In genomic region chr9:32456564-32456963, GRCh38 we compare ENCODE assay signal across 1 cellular context.
A peak's percentile ranks its signal among the peaks of the same experiment; 100 is the strongest.
TF ChIP-seq lines count a peak whose summit lies in the region.

No MANE protein-coding gene starts in this region.

TF ChIP-seq in HepG2, 621 proteins besides CTCF, POLR2A, EP300 and RAD21 (continued from another document and continues in another):
- TF ChIP-seq FLYWCH1 (CRISPR knock-in tag; IDR thresholded peaks at IDR 0.05) (no peak), CHCHD3 (CRISPR knock-in tag; IDR thresholded peaks at IDR 0.05) (no peak), ZNF572 (CRISPR knock-in tag; IDR thresholded peaks at IDR 0.05) (no peak), PRPF4 (IDR thresholded peaks at IDR 0.05; ENCODE audit: low read depth, low read length, poor library complexity, severe bottlenecking) (no peak), ZBTB1 (CRISPR knock-in tag; IDR thresholded peaks at IDR 0.05; ENCODE audit: borderline replicate concordance) (no peak), ZNF264 (CRISPR knock-in tag; IDR thresholded peaks at IDR 0.05) (no peak), TCF7L2 (IDR thresholded peaks at IDR 0.05; ENCODE audit: low read depth, low read length) (no peak), NR2F1 (CRISPR knock-in tag; IDR thresholded peaks at IDR 0.05) (peak; percentile 55 to 84; a peak in 3 of 4 replicates), ZNF24 (IDR thresholded peaks at IDR 0.05) (no peak), GATAD1 (CRISPR knock-in tag; IDR thresholded peaks at IDR 0.05) (no peak), ZNF136 (CRISPR knock-in tag; IDR thresholded peaks at IDR 0.05; ENCODE audit: low read depth) (no peak), ZNF333 (CRISPR knock-in tag; IDR thresholded peaks at IDR 0.05; ENCODE audit: borderline replicate concordance) (no peak), RFXANK (CRISPR knock-in tag; IDR thresholded peaks at IDR 0.05) (no peak), HOXA5 (CRISPR knock-in tag; IDR thresholded peaks at IDR 0.05) (no peak), ELF4 (CRISPR knock-in tag; IDR thresholded peaks at IDR 0.05; ENCODE audit: borderline replicate concordance) (no peak), DPF2 (CRISPR knock-in tag; IDR thresholded peaks at IDR 0.05; ENCODE audit: borderline replicate concordance, low read depth) (peak; percentile 41; the same call in 1 of the 2 replicates), ZNF773 (CRISPR knock-in tag; IDR thresholded peaks at IDR 0.05; ENCODE audit: borderline replicate concordance) (no peak), ZNF367 (CRISPR knock-in tag; IDR thresholded peaks at IDR 0.05; ENCODE audit: borderline replicate concordance) (no peak), ZNF788 (CRISPR knock-in tag; IDR thresholded peaks at IDR 0.05; ENCODE audit: borderline replicate concordance) (no peak), MAZ (IDR thresholded peaks at IDR 0.05; ENCODE audit: borderline replicate concordance, low read depth, low read length) (no peak), MAZ (CRISPR knock-in tag; IDR thresholded peaks at IDR 0.05; ENCODE audit: low read depth) (no peak), ZBTB25 (CRISPR knock-in tag; IDR thresholded peaks at IDR 0.05) (no peak), PHF5A (CRISPR knock-in tag; IDR thresholded peaks at IDR 0.05; ENCODE audit: low read depth, unreplicated experiment) (peak; percentile 44), SMAD3 (CRISPR knock-in tag; IDR thresholded peaks at IDR 0.05) (no peak), NFKB2 (CRISPR knock-in tag; IDR thresholded peaks at IDR 0.05; ENCODE audit: borderline replicate concordance) (no peak), KMT2B (CRISPR knock-in tag; IDR thresholded peaks at IDR 0.05) (no peak), NKX3-1 (CRISPR knock-in tag; IDR thresholded peaks at IDR 0.05) (no peak), CC2D1A (CRISPR knock-in tag; IDR thresholded peaks at IDR 0.05) (no peak), GABPA (IDR thresholded peaks at IDR 0.05; ENCODE audit: low read depth, low read length) (no peak), GABPA (CRISPR knock-in tag; IDR thresholded peaks at IDR 0.05; ENCODE audit: low read depth) (no peak), ZNF558 (CRISPR knock-in tag; IDR thresholded peaks at IDR 0.05; ENCODE audit: borderline replicate concordance) (no peak), ZC3H4 (CRISPR knock-in tag; IDR thresholded peaks at IDR 0.05; ENCODE audit: borderline replicate concordance) (no peak), IRF1 (CRISPR knock-in tag; IDR thresholded peaks at IDR 0.05; ENCODE audit: low read depth) (no peak), MATR3 (CRISPR knock-in tag; IDR thresholded peaks at IDR 0.05) (no peak), ZSCAN5A (CRISPR knock-in tag; IDR thresholded peaks at IDR 0.05; ENCODE audit: borderline replicate concordance) (no peak), POGK (CRISPR knock-in tag; conservative IDR thresholded peaks at IDR 0.05) (no peak), ZFP90 (CRISPR knock-in tag; IDR thresholded peaks at IDR 0.05; ENCODE audit: borderline replicate concordance) (no peak), DMAP1 (CRISPR knock-in tag; IDR thresholded peaks at IDR 0.05) (no peak), ZNF224 (CRISPR knock-in tag; IDR thresholded peaks at IDR 0.05) (no peak), ZNF766 (CRISPR knock-in tag; IDR thresholded peaks at IDR 0.05; ENCODE audit: borderline replicate concordance) (no peak), BCL3 (CRISPR knock-in tag; IDR thresholded peaks at IDR 0.05) (no peak), BRCA1 (CRISPR knock-in tag; IDR thresholded peaks at IDR 0.05) (no peak), KAT7 (CRISPR knock-in tag; IDR thresholded peaks at IDR 0.05; ENCODE audit: borderline replicate concordance) (no peak), ZNF790 (CRISPR knock-in tag; IDR thresholded peaks at IDR 0.05; ENCODE audit: borderline replicate concordance) (no peak), ELF3 (CRISPR knock-in tag; IDR thresholded peaks at IDR 0.05) (peak; percentile 31; the same call in 1 of the 2 replicates), ZNF317 (CRISPR knock-in tag; IDR thresholded peaks at IDR 0.05) (no peak), FOXK2 (IDR thresholded peaks at IDR 0.05) (no peak), ZSCAN12 (CRISPR knock-in tag; IDR thresholded peaks at IDR 0.05) (no peak), NFE2L1 (CRISPR knock-in tag; IDR thresholded peaks at IDR 0.05; ENCODE audit: borderline replicate concordance) (no peak), ZIK1 (CRISPR knock-in tag; IDR thresholded peaks at IDR 0.05; ENCODE audit: borderline replicate concordance, low read depth) (no peak), SRF (IDR thresholded peaks at IDR 0.05; ENCODE audit: low read depth, low read length) (no peak)
- TF ChIP-seq, protein P1, sequence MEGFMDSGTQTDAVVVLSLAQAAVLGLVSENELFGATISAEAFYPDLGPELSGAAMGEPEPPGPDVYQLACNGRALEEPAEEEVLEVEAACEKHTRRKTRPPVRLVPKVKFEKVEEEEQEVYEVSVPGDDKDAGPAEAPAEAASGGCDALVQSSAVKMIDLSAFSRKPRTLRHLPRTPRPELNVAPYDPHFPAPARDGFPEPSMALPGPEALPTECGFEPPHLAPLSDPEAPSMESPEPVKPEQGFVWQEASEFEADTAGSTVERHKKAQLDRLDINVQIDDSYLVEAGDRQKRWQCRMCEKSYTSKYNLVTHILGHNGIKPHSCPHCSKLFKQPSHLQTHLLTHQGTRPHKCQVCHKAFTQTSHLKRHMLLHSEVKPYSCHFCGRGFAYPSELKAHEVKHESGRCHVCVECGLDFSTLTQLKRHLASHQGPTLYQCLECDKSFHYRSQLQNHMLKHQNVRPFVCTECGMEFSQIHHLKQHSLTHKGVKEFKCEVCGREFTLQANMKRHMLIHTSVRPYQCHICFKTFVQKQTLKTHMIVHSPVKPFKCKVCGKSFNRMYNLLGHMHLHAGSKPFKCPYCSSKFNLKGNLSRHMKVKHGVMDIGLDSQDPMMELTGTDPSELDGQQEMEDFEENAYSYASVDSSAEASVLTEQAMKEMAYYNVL (CRISPR knock-in tag; IDR thresholded peaks at IDR 0.05; ENCODE audit: borderline replicate concordance), result no peak
- TF ChIP-seq, protein P2, sequence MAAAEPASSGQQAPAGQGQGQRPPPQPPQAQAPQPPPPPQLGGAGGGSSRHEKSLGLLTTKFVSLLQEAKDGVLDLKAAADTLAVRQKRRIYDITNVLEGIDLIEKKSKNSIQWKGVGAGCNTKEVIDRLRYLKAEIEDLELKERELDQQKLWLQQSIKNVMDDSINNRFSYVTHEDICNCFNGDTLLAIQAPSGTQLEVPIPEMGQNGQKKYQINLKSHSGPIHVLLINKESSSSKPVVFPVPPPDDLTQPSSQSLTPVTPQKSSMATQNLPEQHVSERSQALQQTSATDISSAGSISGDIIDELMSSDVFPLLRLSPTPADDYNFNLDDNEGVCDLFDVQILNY (CRISPR knock-in tag; conservative IDR thresholded peaks at IDR 0.05), result no peak
- TF ChIP-seq, protein P3, sequence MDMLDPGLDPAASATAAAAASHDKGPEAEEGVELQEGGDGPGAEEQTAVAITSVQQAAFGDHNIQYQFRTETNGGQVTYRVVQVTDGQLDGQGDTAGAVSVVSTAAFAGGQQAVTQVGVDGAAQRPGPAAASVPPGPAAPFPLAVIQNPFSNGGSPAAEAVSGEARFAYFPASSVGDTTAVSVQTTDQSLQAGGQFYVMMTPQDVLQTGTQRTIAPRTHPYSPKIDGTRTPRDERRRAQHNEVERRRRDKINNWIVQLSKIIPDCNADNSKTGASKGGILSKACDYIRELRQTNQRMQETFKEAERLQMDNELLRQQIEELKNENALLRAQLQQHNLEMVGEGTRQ (IDR thresholded peaks at IDR 0.05; ENCODE audit: low read depth, low read length), result no peak
- TF ChIP-seq, protein P3 (CRISPR knock-in tag; IDR thresholded peaks at IDR 0.05; ENCODE audit: borderline replicate concordance), result no peak
- TF ChIP-seq, protein P4, sequence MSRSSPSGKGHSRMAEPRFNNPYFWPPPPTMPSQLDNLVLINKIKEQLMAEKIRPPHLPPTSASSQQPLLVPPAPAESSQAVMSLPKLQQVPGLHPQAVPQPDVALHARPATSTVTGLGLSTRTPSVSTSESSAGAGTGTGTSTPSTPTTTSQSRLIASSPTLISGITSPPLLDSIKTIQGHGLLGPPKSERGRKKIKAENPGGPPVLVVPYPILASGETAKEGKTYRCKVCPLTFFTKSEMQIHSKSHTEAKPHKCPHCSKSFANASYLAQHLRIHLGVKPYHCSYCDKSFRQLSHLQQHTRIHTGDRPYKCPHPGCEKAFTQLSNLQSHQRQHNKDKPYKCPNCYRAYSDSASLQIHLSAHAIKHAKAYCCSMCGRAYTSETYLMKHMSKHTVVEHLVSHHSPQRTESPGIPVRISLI (CRISPR knock-in tag; IDR thresholded peaks at IDR 0.05; ENCODE audit: borderline replicate concordance), result no peak
- TF ChIP-seq, protein P5, sequence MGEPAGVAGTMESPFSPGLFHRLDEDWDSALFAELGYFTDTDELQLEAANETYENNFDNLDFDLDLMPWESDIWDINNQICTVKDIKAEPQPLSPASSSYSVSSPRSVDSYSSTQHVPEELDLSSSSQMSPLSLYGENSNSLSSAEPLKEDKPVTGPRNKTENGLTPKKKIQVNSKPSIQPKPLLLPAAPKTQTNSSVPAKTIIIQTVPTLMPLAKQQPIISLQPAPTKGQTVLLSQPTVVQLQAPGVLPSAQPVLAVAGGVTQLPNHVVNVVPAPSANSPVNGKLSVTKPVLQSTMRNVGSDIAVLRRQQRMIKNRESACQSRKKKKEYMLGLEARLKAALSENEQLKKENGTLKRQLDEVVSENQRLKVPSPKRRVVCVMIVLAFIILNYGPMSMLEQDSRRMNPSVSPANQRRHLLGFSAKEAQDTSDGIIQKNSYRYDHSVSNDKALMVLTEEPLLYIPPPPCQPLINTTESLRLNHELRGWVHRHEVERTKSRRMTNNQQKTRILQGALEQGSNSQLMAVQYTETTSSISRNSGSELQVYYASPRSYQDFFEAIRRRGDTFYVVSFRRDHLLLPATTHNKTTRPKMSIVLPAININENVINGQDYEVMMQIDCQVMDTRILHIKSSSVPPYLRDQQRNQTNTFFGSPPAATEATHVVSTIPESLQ (CRISPR knock-in tag; conservative IDR thresholded peaks at IDR 0.05), result no peak
- TF ChIP-seq, protein P6, sequence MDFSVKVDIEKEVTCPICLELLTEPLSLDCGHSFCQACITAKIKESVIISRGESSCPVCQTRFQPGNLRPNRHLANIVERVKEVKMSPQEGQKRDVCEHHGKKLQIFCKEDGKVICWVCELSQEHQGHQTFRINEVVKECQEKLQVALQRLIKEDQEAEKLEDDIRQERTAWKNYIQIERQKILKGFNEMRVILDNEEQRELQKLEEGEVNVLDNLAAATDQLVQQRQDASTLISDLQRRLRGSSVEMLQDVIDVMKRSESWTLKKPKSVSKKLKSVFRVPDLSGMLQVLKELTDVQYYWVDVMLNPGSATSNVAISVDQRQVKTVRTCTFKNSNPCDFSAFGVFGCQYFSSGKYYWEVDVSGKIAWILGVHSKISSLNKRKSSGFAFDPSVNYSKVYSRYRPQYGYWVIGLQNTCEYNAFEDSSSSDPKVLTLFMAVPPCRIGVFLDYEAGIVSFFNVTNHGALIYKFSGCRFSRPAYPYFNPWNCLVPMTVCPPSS (IDR thresholded peaks at IDR 0.05), result no peak
